In genomic region chr1:16608838-16609560, GRCh38 we compare ENCODE assay signal across 17 cellular contexts. TPM values are rescaled to one million over a fixed set of nuclear protein-coding genes. Genes with fewer than 3 reads are reported as not detected.
"Had no signal": no experiment of that assay in that cellular context is flagged by ENCODE, and none has a peak within 500 bp of the region (broad histone marks: within the 10 kb centered on the region; RNA-seq: fewer than 3 reads in every experiment).

No MANE protein-coding gene starts in this region.

- H3K4me3 Mint-ChIP-seq: activated CD4-positive, alpha-beta memory T cell treated with anti-CD3 and anti-CD28 coated beads, Interleukin-2, amount 10 ng/mL, durations not matched to agents 7 days and 5 days; activated naive CD8-positive, alpha-beta T cell; stimulated activated effector memory CD8-positive, alpha-beta T cell treated with anti-CD3 and anti-CD28 coated beads, Interleukin-12 subunit alpha, Interleukin-12 subunit beta, amount 100 ng/mL, for 72 hours; T-cell had no signal

- H3K9me3 ChIP-seq: body of pancreas, colonic mucosa, heart left ventricle had no signal

- H3K27ac ChIP-seq: body of pancreas, colonic mucosa, epithelial cell of prostate, heart left ventricle, parathyroid adenoma had no signal

- H3K9me3 Mint-ChIP-seq: activated CD4-positive, alpha-beta memory T cell treated with anti-CD3 and anti-CD28 coated beads, Interleukin-2, amount 10 ng/mL, durations not matched to agents 7 days and 5 days; stimulated activated effector memory CD8-positive, alpha-beta T cell treated with anti-CD3 and anti-CD28 coated beads, Interleukin-12 subunit alpha, Interleukin-12 subunit beta, amount 100 ng/mL, for 72 hours; T-cell had no signal

- DNase-seq: activated gamma-delta T cell treated with Interleukin-2 at 50 U/mL for 16 hours; amygdala; central memory CD4-positive, alpha-beta T cell; effector memory CD4-positive, alpha-beta T cell; left cardiac atrium; midbrain; T-helper 9 cell had no signal

- H3K27me3 ChIP-seq: body of pancreas, colonic mucosa had no signal

- H2AFZ ChIP-seq: parathyroid adenoma had no signal

- H3K4me1 Mint-ChIP-seq: activated CD4-positive, alpha-beta memory T cell treated with anti-CD3 and anti-CD28 coated beads, Interleukin-2, amount 10 ng/mL, durations not matched to agents 7 days and 5 days; stimulated activated effector memory CD8-positive, alpha-beta T cell treated with anti-CD3 and anti-CD28 coated beads, Interleukin-12 subunit alpha, Interleukin-12 subunit beta, amount 100 ng/mL, for 72 hours; T-cell had no signal

- H3K9ac ChIP-seq: parathyroid adenoma had no signal

- ATAC-seq: body of pancreas; heart left ventricle; left cardiac atrium; stimulated activated effector memory CD8-positive, alpha-beta T cell treated with anti-CD3 and anti-CD28 coated beads, Interleukin-12 subunit alpha, Interleukin-12 subunit beta, amount 100 ng/mL, for 72 hours; T-cell had no signal

- H3K27me3 Mint-ChIP-seq: activated CD4-positive, alpha-beta memory T cell treated with anti-CD3 and anti-CD28 coated beads, Interleukin-2, amount 10 ng/mL, durations not matched to agents 7 days and 5 days; activated naive CD8-positive, alpha-beta T cell; T-cell had no signal

- H3K27ac Mint-ChIP-seq: activated CD4-positive, alpha-beta memory T cell treated with anti-CD3 and anti-CD28 coated beads, Interleukin-2, amount 10 ng/mL, durations not matched to agents 7 days and 5 days; activated naive CD8-positive, alpha-beta T cell; stimulated activated effector memory CD8-positive, alpha-beta T cell treated with anti-CD3 and anti-CD28 coated beads, Interleukin-12 subunit alpha, Interleukin-12 subunit beta, amount 100 ng/mL, for 72 hours; T-cell had no signal

- H3K36me3 Mint-ChIP-seq: activated naive CD8-positive, alpha-beta T cell; stimulated activated effector memory CD8-positive, alpha-beta T cell treated with anti-CD3 and anti-CD28 coated beads, Interleukin-12 subunit alpha, Interleukin-12 subunit beta, amount 100 ng/mL, for 72 hours; T-cell had no signal

- H3K4me3 ChIP-seq: body of pancreas, colonic mucosa, heart left ventricle had no signal

RNA-seq across cellular contexts. Expression of gene RNU1-3, which starts 57.7 kb away (rescaled TPM):
- total RNA-seq: myocyte had no signal
